ENCODE assay signal across 2 cellular contexts in genomic region chr17:80979547-80980378, GRCh38.
TF ChIP-seq lines count a peak whose summit lies in the region.

No MANE protein-coding gene starts in this region.

TF ChIP-seq in WTC11, 78 proteins besides CTCF, POLR2A, EP300 and RAD21:
- TF ChIP-seq ZNF317 (CRISPR knock-in tag; IDR thresholded peaks at IDR 0.05; ENCODE audit: borderline replicate concordance, low read depth) (no peak), EMX1 (CRISPR knock-in tag; IDR thresholded peaks at IDR 0.05) (no peak), STAT6 (CRISPR knock-in tag; conservative IDR thresholded peaks at IDR 0.05; ENCODE audit: low read depth) (no peak), ELF4 (CRISPR knock-in tag; IDR thresholded peaks at IDR 0.05; ENCODE audit: low read depth) (no peak), ZNF138 (CRISPR knock-in tag; conservative IDR thresholded peaks at IDR 0.05) (no peak)
- TF ChIP-seq, protein P1, sequence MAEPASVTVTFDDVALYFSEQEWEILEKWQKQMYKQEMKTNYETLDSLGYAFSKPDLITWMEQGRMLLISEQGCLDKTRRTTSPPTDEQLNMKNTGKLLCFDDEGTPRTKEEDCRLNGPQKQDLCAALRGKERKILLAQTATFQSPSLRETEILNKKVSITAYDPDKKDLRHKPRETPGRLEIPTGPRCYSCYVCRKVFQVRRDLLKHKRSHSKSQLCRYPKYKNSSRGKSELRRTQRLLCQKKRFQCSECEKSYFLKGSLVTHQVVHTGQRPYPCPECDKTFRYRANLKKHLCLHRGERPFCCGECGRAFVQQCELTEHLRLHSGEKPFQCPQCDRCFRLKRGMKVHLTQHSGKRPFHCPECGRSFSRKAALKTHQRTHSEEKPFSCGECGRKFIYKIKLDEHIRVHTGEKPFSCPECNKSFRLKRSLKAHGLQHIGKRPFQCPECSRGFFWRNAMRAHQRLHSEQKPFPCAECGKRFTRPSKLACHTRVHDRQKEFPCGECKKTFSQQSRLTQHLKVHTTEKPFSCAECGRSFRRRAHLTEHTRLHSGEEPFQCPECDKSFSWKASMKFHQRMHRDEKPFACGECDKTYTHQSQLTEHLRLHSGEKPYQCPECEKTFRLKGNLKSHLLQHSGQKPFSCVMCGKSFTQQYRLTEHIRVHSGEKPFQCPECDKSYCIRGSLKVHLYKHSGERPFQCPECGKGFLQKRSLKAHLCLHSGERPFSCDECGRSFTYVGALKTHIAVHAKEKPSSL (CRISPR knock-in tag; conservative IDR thresholded peaks at IDR 0.05) = no peak
- TF ChIP-seq, protein P2, sequence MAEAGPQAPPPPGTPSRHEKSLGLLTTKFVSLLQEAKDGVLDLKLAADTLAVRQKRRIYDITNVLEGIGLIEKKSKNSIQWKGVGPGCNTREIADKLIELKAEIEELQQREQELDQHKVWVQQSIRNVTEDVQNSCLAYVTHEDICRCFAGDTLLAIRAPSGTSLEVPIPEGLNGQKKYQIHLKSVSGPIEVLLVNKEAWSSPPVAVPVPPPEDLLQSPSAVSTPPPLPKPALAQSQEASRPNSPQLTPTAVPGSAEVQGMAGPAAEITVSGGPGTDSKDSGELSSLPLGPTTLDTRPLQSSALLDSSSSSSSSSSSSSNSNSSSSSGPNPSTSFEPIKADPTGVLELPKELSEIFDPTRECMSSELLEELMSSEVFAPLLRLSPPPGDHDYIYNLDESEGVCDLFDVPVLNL (CRISPR knock-in tag; IDR thresholded peaks at IDR 0.05; ENCODE audit: borderline replicate concordance, low read depth) = no peak

TF ChIP-seq in HepG2, 621 proteins besides CTCF, POLR2A, EP300 and RAD21:
- TF ChIP-seq JDP2 (CRISPR knock-in tag; IDR thresholded peaks at IDR 0.05; ENCODE audit: borderline replicate concordance) (no peak), RXRA (CRISPR knock-in tag; IDR thresholded peaks at IDR 0.05) (0 out of 2 replicates have a peak, but pooled peaks have one; percentile 5), HOXA7 (CRISPR knock-in tag; IDR thresholded peaks at IDR 0.05) (no peak), ZBTB21 (CRISPR knock-in tag; IDR thresholded peaks at IDR 0.05) (no peak), ZNF333 (CRISPR knock-in tag; IDR thresholded peaks at IDR 0.05; ENCODE audit: borderline replicate concordance) (0 out of 2 replicates have a peak, but pooled peaks have one; percentile 42), ZNF605 (CRISPR knock-in tag; IDR thresholded peaks at IDR 0.05) (0 out of 2 replicates have a peak, but pooled peaks have one; percentile 40), HOXA3 (CRISPR knock-in tag; IDR thresholded peaks at IDR 0.05) (peak; percentile 29; the same call in 1 of the 2 replicates)
